ENCODE assay signal across 8 cellular contexts in genomic region chr17:43530303-43531081, GRCh38. TPM values are rescaled to one million over a fixed set of nuclear protein-coding genes. Genes with fewer than 3 reads are reported as not detected.
DNase-seq lines count a peak whose midpoint lies in the region; ATAC-seq and TF ChIP-seq lines count a peak whose summit lies in the region.

No MANE protein-coding gene starts in this region.

- no peaks in the 10 kb centered on the region for H3K9me3 Mint-ChIP-seq in brain

- H3K36me3 ChIP-seq in BE2C: peaks cover 12% of the 10 kb centered on the region
- no peaks in the 10 kb centered on the region for H3K36me3 ChIP-seq in kidney epithelial cell (ENCODE audit: control insufficient read depth, insufficient read depth, low read length)
- H3K36me3 ChIP-seq in upper lobe of right lung: peaks cover 24% of the 10 kb centered on the region

- H3K27ac ChIP-seq in upper lobe of right lung: peak overlapping the region; percentile 52

- H3K27me3 ChIP-seq in BE2C (no peaks in the 10 kb centered on the region), kidney epithelial cell (ENCODE audit: control insufficient read depth, insufficient read depth, low read length) (no peaks in the 10 kb centered on the region), upper lobe of right lung (no peaks in the 10 kb centered on the region)

- peak overlapping the region; percentile 6; the same call in 1 of the 2 replicates for H3K4me3 ChIP-seq in BE2C (ENCODE audit: low read depth, low read length)
- peak overlapping the region; percentile 3 for H3K4me3 ChIP-seq in kidney epithelial cell (ENCODE audit: low read depth, low read length)
- peak overlapping the region; percentile 20 for H3K4me3 ChIP-seq in upper lobe of right lung

- peak overlapping the region in 3 of 5 experiments; percentile 67 to 93 (median 88) for H3K27ac Mint-ChIP-seq in brain

- H3K4me3 Mint-ChIP-seq in brain: peak overlapping the region in 4 of 5 experiments; percentile 51 to 70 (median 61)

- TF ChIP-seq CTCF in BE2C (IDR thresholded peaks at IDR 0.05; ENCODE audit: low read depth, low read length) (no peak), brain (conservative IDR thresholded peaks at IDR 0.05) (no peak), kidney epithelial cell (IDR thresholded peaks at IDR 0.05; ENCODE audit: insufficient read depth, low read length, poor library complexity, severe bottlenecking) (no peak), upper lobe of right lung (IDR thresholded peaks at IDR 0.05) (no peak)

- peaks cover 5% of the 10 kb centered on the region for H3K36me3 Mint-ChIP-seq in brain

- intact Hi-C loops in upper lobe of right lung (cut with DNase I): no loop called here

- DNase-seq in BE2C (peak; percentile 75), NCI-H187 treated with DMSO at 0.1 percent for 48 hours (lab: John Stamatoyannopoulos, UW) (peak; percentile 60), kidney epithelial cell (ENCODE audit: low read depth) (peak; percentile 85), upper lobe of right lung (peak; percentile 75), KG1 (lab: John Stamatoyannopoulos, UW) (no peak)

- H3K27me3 Mint-ChIP-seq in brain: no peaks in the 10 kb centered on the region

- ATAC-seq in upper lobe of right lung (peak; percentile 81), GM19463 (IDR thresholded peaks at IDR 0.05; ENCODE audit: unreplicated experiment) (no peak), HG03354 (IDR thresholded peaks at IDR 0.05; ENCODE audit: poor library complexity, severe bottlenecking, unreplicated experiment) (no peak)

- peaks cover 11% of the 10 kb centered on the region for H3K4me1 ChIP-seq in BE2C
- H3K4me1 ChIP-seq in upper lobe of right lung: peaks cover 13% of the 10 kb centered on the region

- H3K4me1 Mint-ChIP-seq in brain: peaks cover 42% of the 10 kb centered on the region

- H3K9me3 ChIP-seq in BE2C (no peaks in the 10 kb centered on the region), upper lobe of right lung (no peaks in the 10 kb centered on the region)

RNA-seq across cellular contexts. Expression of gene ETV4, which starts 15.6 kb away (rescaled TPM):
- 146 TPM for polyA plus RNA-seq in BE2C (2012; ENCODE audit: insufficient read depth, insufficient read length, low read depth)
- 1.3 TPM for polyA plus RNA-seq in brain (ENCODE audit: insufficient read depth, low read depth, low replicate concordance)
- 42.1 and 52.6 TPM in 2 replicates for total RNA-seq in kidney epithelial cell
- 4.0 TPM for total RNA-seq in upper lobe of right lung

RNA-seq across cellular contexts. Expression of gene DHX8, which starts 46.7 kb away (rescaled TPM):
- polyA plus RNA-seq in BE2C (2012; ENCODE audit: insufficient read depth, insufficient read length, low read depth): 70.1 TPM
- polyA plus RNA-seq in brain (ENCODE audit: insufficient read depth, low read depth, low replicate concordance): 54.1 TPM
- total RNA-seq in kidney epithelial cell (29.9 and 30.7 TPM in 2 replicates), upper lobe of right lung (50.8 TPM)
